Comparison of ENCODE assay signal across 8 cellular contexts in genomic region chr15:49471248-49471647, GRCh38. TPM values are rescaled to one million over a fixed set of nuclear protein-coding genes. Genes with fewer than 3 reads are reported as not detected.
DNase-seq lines count a peak whose midpoint lies in the region; ATAC-seq and TF ChIP-seq lines count a peak whose summit lies in the region.
"Not testable (repeated sequence)": the region's sequence is repeated elsewhere in the genome, so short reads cannot be mapped to it uniquely, and the experiment has no call there.

No MANE protein-coding gene starts in this region.

- H3K36me3 Mint-ChIP-seq in activated T-cell treated with anti-CD3 and anti-CD28 coated beads, Interleukin-2, amount 50 U/mL, for 72 hours (ENCODE audit: insufficient read depth in 2 of 2); effector memory CD8-positive, alpha-beta T cell (ENCODE audit: insufficient read depth): not testable (repeated sequence)

- peak; percentile 27 for TF ChIP-seq CTCF in AG10803 (conservative IDR thresholded peaks at IDR 0.05; ENCODE audit: low read length)
- 0 out of 2 replicates have a peak, but pooled peaks have one; percentile 10 for TF ChIP-seq CTCF in LNCAP (IDR thresholded peaks at IDR 0.05)
- peak; percentile 31 for TF ChIP-seq CTCF in kidney epithelial cell (IDR thresholded peaks at IDR 0.05; ENCODE audit: insufficient read depth, low read length, poor library complexity, severe bottlenecking)

- H3K27me3 ChIP-seq in SJCRH30; kidney epithelial cell (ENCODE audit: control insufficient read depth, insufficient read depth, low read length): not testable (repeated sequence)

- not testable (repeated sequence) for H3K27me3 Mint-ChIP-seq in activated T-cell treated with anti-CD3 and anti-CD28 coated beads, Interleukin-2, amount 50 U/mL, for 72 hours (ENCODE audit: low read depth); effector memory CD8-positive, alpha-beta T cell

- not testable (repeated sequence) for H3K27ac ChIP-seq in SJCRH30

- H3K36me3 ChIP-seq in SJCRH30: peaks cover 25% of the 10 kb centered on the region
- H3K36me3 ChIP-seq in kidney epithelial cell (ENCODE audit: control insufficient read depth, insufficient read depth, low read length): not testable (repeated sequence)

- not testable (repeated sequence) for H3K4me1 ChIP-seq in SJCRH30

- H3K4me3 ChIP-seq in AG10803 (ENCODE audit: low read length); SJCRH30; kidney epithelial cell (ENCODE audit: low read depth, low read length): not testable (repeated sequence)

- DNase-seq in AG10803 (ENCODE audit: low read depth); kidney epithelial cell (ENCODE audit: low read depth): not testable (repeated sequence)
- peak; percentile 3 to 10 for DNase-seq in SJCRH30
- peak; percentile 15 to 33 for DNase-seq in activated T-cell treated with anti-CD3 and anti-CD28 coated beads, Interleukin-2, amount 50 U/mL, for 72 hours
- DNase-seq in effector memory CD8-positive, alpha-beta T cell: peak in 1 of 3 experiments; percentile 2
- peak; percentile 23 to 32 for DNase-seq in stimulated activated CD4-positive, alpha-beta T cell treated with anti-CD3 and anti-CD28 coated beads, Interleukin-2, amount 100 ng/mL, for 48 hours

- peak overlapping the region in 1 of 2 donors; percentile 65 for H3K4me3 Mint-ChIP-seq in activated T-cell treated with anti-CD3 and anti-CD28 coated beads, Interleukin-2, amount 50 U/mL, for 72 hours
- peak overlapping the region in 1 of 2 donors; percentile 28 for H3K4me3 Mint-ChIP-seq in effector memory CD8-positive, alpha-beta T cell

- H3K27ac Mint-ChIP-seq in activated T-cell treated with anti-CD3 and anti-CD28 coated beads, Interleukin-2, amount 50 U/mL, for 72 hours: peak overlapping the region; percentile 42
- H3K27ac Mint-ChIP-seq in effector memory CD8-positive, alpha-beta T cell: peak overlapping the region; percentile 39 to 75

- ATAC-seq in GM18511 (IDR thresholded peaks at IDR 0.05; ENCODE audit: unreplicated experiment): peak; percentile 38
- ATAC-seq in activated T-cell treated with anti-CD3 and anti-CD28 coated beads, Interleukin-2, amount 50 U/mL, for 72 hours (replicated peaks in 1 of 2): not testable (repeated sequence)
- ATAC-seq in effector memory CD8-positive, alpha-beta T cell (replicated peaks): peak; percentile 36

- not testable (repeated sequence) for H3K4me1 Mint-ChIP-seq in activated T-cell treated with anti-CD3 and anti-CD28 coated beads, Interleukin-2, amount 50 U/mL, for 72 hours (ENCODE audit: low read depth); effector memory CD8-positive, alpha-beta T cell (ENCODE audit: low read depth in 2 of 2)

- H3K9me3 Mint-ChIP-seq in activated T-cell treated with anti-CD3 and anti-CD28 coated beads, Interleukin-2, amount 50 U/mL, for 72 hours; effector memory CD8-positive, alpha-beta T cell: not testable (repeated sequence)

- H3K9me3 ChIP-seq in SJCRH30 (replicated peaks): not testable (repeated sequence)

RNA-seq across cellular contexts. Expression of gene FGF7, which starts 48.2 kb away (rescaled TPM):
- 28.8 and 31.2 TPM in 2 replicates for total RNA-seq in SJCRH30 (2014; rRNA removed; shearing (Covaris generic))
- total RNA-seq in activated T-cell treated with anti-CD3 and anti-CD28 coated beads, Interleukin-2, amount 50 U/mL, for 72 hours: not detected
- total RNA-seq in kidney epithelial cell: not detected in 2 replicates

Comparison
In these comparisons a context has a peak if more than half of its experiments do, and no peak if none do; other contexts are left out.
1. RNA of gene FGF7, which starts 48.2 kb away (total RNA-seq): 28.8 to 31.2 TPM in SJCRH30; not detected in activated T-cell treated with anti-CD3 and anti-CD28 coated beads, Interleukin-2, amount 50 U/mL, for 72 hours and not detected in kidney epithelial cell; every median in the first group is over 10 times any median in the second.
2. Peak in every context shown above with its lines, with median percentiles within 50 percentile points of each other: CTCF ChIP-seq.